ENCODE assay signal across 1 cellular context in genomic region chr9:137638680-137639079, GRCh38.
TF ChIP-seq lines count a peak whose summit lies in the region.

No MANE protein-coding gene starts in this region.

TF ChIP-seq in HEK293, 187 proteins besides CTCF, POLR2A, EP300 and RAD21:
- TF ChIP-seq ZNF366 (tag by site-specific recombination; conservative IDR thresholded peaks at IDR 0.05), result no peak
- peak; percentile 58; the same call in 1 of the 2 replicates for TF ChIP-seq ZNF548 (tag by site-specific recombination; IDR thresholded peaks at IDR 0.05)
